In the genomic region with DNA sequence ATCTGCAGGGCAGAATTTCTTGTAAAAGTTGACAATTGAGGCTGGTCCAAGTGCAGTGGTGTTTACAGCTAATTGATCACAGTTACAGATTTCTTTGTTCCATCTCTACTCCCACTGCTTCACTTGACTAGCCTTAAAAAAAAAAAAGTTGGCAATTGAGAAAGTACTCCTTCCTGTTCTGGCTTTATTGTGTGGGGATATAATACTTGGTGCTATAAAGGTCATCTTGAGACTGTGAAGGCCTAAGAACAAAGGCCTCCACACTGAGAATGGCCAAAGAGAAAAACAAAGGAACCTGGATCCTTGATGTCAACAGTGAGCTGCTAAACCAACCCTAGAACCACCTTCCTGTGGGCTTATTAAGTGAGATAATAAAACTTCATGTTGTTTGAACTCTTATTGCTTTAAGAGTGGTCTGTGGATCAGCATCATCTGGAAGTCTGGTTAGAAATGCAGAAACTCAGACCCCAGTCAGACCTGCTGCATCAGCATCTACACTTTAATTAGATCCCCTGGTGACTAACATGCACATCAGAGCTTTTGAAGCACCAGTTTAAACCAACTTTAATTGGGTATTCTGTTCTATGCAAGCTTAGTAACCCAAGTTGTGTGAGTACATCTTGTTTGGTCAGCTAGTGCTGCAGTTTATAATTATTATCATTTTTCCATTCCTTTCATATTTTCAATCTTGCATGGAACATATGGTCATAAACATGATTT, we compare ENCODE assay signal across 16 cellular contexts. TPM values are rescaled to one million over a fixed set of nuclear protein-coding genes. Genes with fewer than 3 reads are reported as not detected.
A peak's percentile ranks its signal among the peaks of the same experiment; 100 is the strongest.
DNase-seq lines count a peak whose midpoint lies in the region; ATAC-seq, FAIRE-seq and TF ChIP-seq lines count a peak whose summit lies in the region.
"Had no signal": no experiment of that assay in that cellular context is flagged by ENCODE, and none has a peak within 500 bp of the region (broad histone marks: within the 10 kb centered on the region; RNA-seq: fewer than 3 reads in every experiment).

No MANE protein-coding gene starts in this region.

- H3K27ac ChIP-seq in liver (ENCODE audit: low read depth in 1 of 2, low read length in 2 of 2) (no peak overlapping the region), HepG2 (ENCODE audit: extremely low read length, insufficient read depth, low read length) (no peak overlapping the region), astrocyte (ENCODE audit: low read depth, low read length) (no peak overlapping the region)

- no TSS peak for BruUV-seq in HepG2 (replicated peaks; lab: Mats Ljungman, UMichigan)

- H2AFZ ChIP-seq in HepG2 (ENCODE audit: low read length): no peak overlapping the region
- no peak overlapping the region for H2AFZ ChIP-seq in astrocyte (ENCODE audit: low read depth, low read length)

- TF ChIP-seq EP300 in HepG2 (IDR thresholded peaks at IDR 0.05; ENCODE audit: low read depth in 2 of 2, low read length in 2 of 2) (no peak), HepG2 (CRISPR knock-in tag; IDR thresholded peaks at IDR 0.05; ENCODE audit: borderline replicate concordance) (no peak)

- CTCF ChIA-PET in HepG2 (lab: Yijun Ruan, JAX; ENCODE audit: low intra/inter-chr PET ratio, low total read pairs): no interaction called here

- H3K36me3 Mint-ChIP-seq in astrocyte (ENCODE audit: low read depth, unreplicated experiment) (peaks cover 5% of the 10 kb centered on the region), immature natural killer cell (peaks cover 0 to 4% (median 0%) of the 10 kb centered on the region in 3 donors)

- H3K4me3 ChIP-seq in liver (ENCODE audit: low read depth in 1 of 3, low read length in 3 of 3): no peak overlapping the region
- H3K4me3 ChIP-seq in HepG2 (replicated peaks in 1 of 3; ENCODE audit: insufficient read depth in 1 of 3, low read depth in 2 of 3, low read length in 3 of 3): no peak overlapping the region
- H3K4me3 ChIP-seq in astrocyte (ENCODE audit: insufficient read depth, low read depth, low read length): no peak overlapping the region

- intact Hi-C loops in HepG2 (cut with micrococcal nuclease; ENCODE audit: unreplicated experiment): no loop called here

- TF ChIP-seq CTCF in liver (IDR thresholded peaks at IDR 0.05; ENCODE audit: low read depth, low read length, missing input control): no peak
- no peak for TF ChIP-seq CTCF in HepG2 (CRISPR knock-in tag; IDR thresholded peaks at IDR 0.05)
- TF ChIP-seq CTCF in astrocyte (IDR thresholded peaks at IDR 0.05; ENCODE audit: insufficient read depth, low read depth, low read length): no peak

- no peak overlapping the region for H3K4me2 ChIP-seq in HepG2 (ENCODE audit: low read depth, low read length)
- no peak overlapping the region for H3K4me2 ChIP-seq in astrocyte (ENCODE audit: low read length)

- ATAC-seq in HepG2: no peak
- no peak for ATAC-seq in GM21423 (IDR thresholded peaks at IDR 0.05; ENCODE audit: unreplicated experiment)
- ATAC-seq in HG03159 (IDR thresholded peaks at IDR 0.05; ENCODE audit: unreplicated experiment): no peak

- in situ Hi-C loops in HepG2 (cut with HindIII; ENCODE audit: extremely low pct_ligation_motif_present, low pct_unique_long_range_greater_than_20kb): no loop called here
- in situ Hi-C loops in KBM-7 (cut with MboI; ENCODE audit: low pct_unique_long_range_greater_than_20kb, low sequenced_read_pairs): no loop called here

- H3K9me3 Mint-ChIP-seq in astrocyte (ENCODE audit: unreplicated experiment): peaks cover 4% of the 10 kb centered on the region
- no peaks in the 10 kb centered on the region for H3K9me3 Mint-ChIP-seq in immature natural killer cell

- H3K27me3 Mint-ChIP-seq in astrocyte (ENCODE audit: low read depth, unreplicated experiment) (no peaks in the 10 kb centered on the region), immature natural killer cell (ENCODE audit: low read depth in 3 of 3) (peaks cover 0 to 3% (median 0%) of the 10 kb centered on the region in 3 donors)

- POLR2A ChIA-PET in HepG2 (lab: Yijun Ruan, JAX): no interaction called here

- H3K9me3 ChIP-seq in liver (ENCODE audit: control insufficient read depth in 4 of 4, low read length in 3 of 4) (no peaks in the 10 kb centered on the region), HepG2 (ENCODE audit: low read length) (no peaks in the 10 kb centered on the region), astrocyte (ENCODE audit: insufficient read depth, low read depth, low read length) (no peaks in the 10 kb centered on the region)

- H3K4me1 Mint-ChIP-seq in astrocyte (ENCODE audit: low read depth, unreplicated experiment): peaks cover 23% of the 10 kb centered on the region
- H3K4me1 Mint-ChIP-seq in immature natural killer cell: peaks cover 23 to 26% of the 10 kb centered on the region in 2 donors

- no peak for FAIRE-seq in HepG2 (lab: Jason Lieb, UNC)
- no peak for FAIRE-seq in astrocyte (lab: Jason Lieb, UNC)
- FAIRE-seq: G401.6 had no signal

- peaks cover 0 to under 1% (median 0%) of the 10 kb centered on the region in 4 donors for H3K36me3 ChIP-seq in liver (ENCODE audit: control insufficient read depth in 4 of 4, insufficient read depth in 3 of 4, low read depth in 1 of 4, low read length in 3 of 4)
- H3K36me3 ChIP-seq in HepG2 (replicated peaks in 1 of 2; ENCODE audit: control insufficient read depth in 1 of 2, insufficient read depth in 2 of 2, low read length in 2 of 2): peaks cover under 1 to 10% of the 10 kb centered on the region in 2 experiments; a peak in 4 of 5 replicates
- H3K36me3 ChIP-seq in astrocyte (ENCODE audit: insufficient read depth, low read length): peaks cover 8% of the 10 kb centered on the region

- DNase-seq in HepG2 (ENCODE audit: low spot score) (no peak), astrocyte (ENCODE audit: low read depth) (peak; percentile 46), immature natural killer cell (no peak), KBM-7 (no peak), pons (ENCODE audit: low spot score) (no peak)
- DNase-seq: caudate nucleus; erythroblast; H9; NCI-H1417; stimulated activated CD4-positive, alpha-beta T cell treated with anti-CD3 and anti-CD28 coated beads, Interleukin-4, amount 100 ng/mL, for 4 hours; stimulated activated naive CD4-positive, alpha-beta T cell; T-helper 1 cell had no signal

- TF ChIP-seq POLR2A in HepG2 (IDR thresholded peaks at IDR 0.05; ENCODE audit: insufficient read depth in 1 of 2, low read depth in 2 of 2, low read length in 2 of 2): no peak

- no peak overlapping the region for H3K4me3 Mint-ChIP-seq in astrocyte (ENCODE audit: unreplicated experiment)
- H3K4me3 Mint-ChIP-seq in immature natural killer cell: no peak overlapping the region
- H3K4me3 Mint-ChIP-seq: H9 had no signal

- H4K20me1 ChIP-seq in HepG2 (ENCODE audit: insufficient read depth, low read length) (peaks cover 2% of the 10 kb centered on the region; the same call in 1 of the 2 replicates), astrocyte (ENCODE audit: insufficient read depth, low read length) (peaks cover 19% of the 10 kb centered on the region)

- H3K79me2 ChIP-seq in HepG2 (ENCODE audit: insufficient read depth, low read length) (no peaks in the 10 kb centered on the region), astrocyte (ENCODE audit: insufficient read depth, low read length) (peaks cover 37% of the 10 kb centered on the region)

- H3K27ac Mint-ChIP-seq in astrocyte (ENCODE audit: unreplicated experiment) (no peak overlapping the region), immature natural killer cell (peak overlapping the region in 5 of 6 donors; percentile 20 to 85 (median 52))

- TF ChIP-seq RAD21 in liver (IDR thresholded peaks at IDR 0.05) (no peak), HepG2 (CRISPR knock-in tag; IDR thresholded peaks at IDR 0.05) (no peak)

- H3K4me1 ChIP-seq in liver (ENCODE audit: control insufficient read depth in 4 of 4, insufficient read depth in 4 of 4, low read length in 3 of 4) (peaks cover 0 to 5% (median 3%) of the 10 kb centered on the region in 4 donors), HepG2 (ENCODE audit: insufficient read depth, low read length) (peaks cover 16% of the 10 kb centered on the region), astrocyte (ENCODE audit: insufficient read depth, low read length) (peaks cover 21% of the 10 kb centered on the region)

- no peaks in the 10 kb centered on the region for H3K27me3 ChIP-seq in liver (ENCODE audit: control insufficient read depth in 4 of 4, insufficient read depth in 4 of 4, low read length in 3 of 4)
- H3K27me3 ChIP-seq in HepG2 (ENCODE audit: control insufficient read depth in 1 of 2, insufficient read depth in 2 of 2, low read length in 2 of 2): no peaks in the 10 kb centered on the region
- H3K27me3 ChIP-seq in astrocyte (ENCODE audit: insufficient read depth, low read length): no peaks in the 10 kb centered on the region

- H3K9ac ChIP-seq in liver (ENCODE audit: low read depth in 1 of 2, low read length in 2 of 2) (no peak overlapping the region), HepG2 (ENCODE audit: insufficient read depth, low read depth, low read length) (no peak overlapping the region), astrocyte (ENCODE audit: low read length) (no peak overlapping the region)

RNA-seq across cellular contexts. Expression of a gene that starts 55.2 kb away (rescaled TPM):
- total RNA-seq in liver (10 to 100 TPM; 16.0 to 23.9 TPM), HepG2 (2016; rRNA removed; fragmentation: Illumina TruSeq; extraction: Trizol) (23.2 and 33.7 TPM in 2 replicates), astrocyte (65.2 TPM in 2 replicates)
- polyA plus RNA-seq in liver (10 to 100 TPM in 1 of 2 donors, 1 to 10 TPM in 1; 7.2 to 12.1 TPM), HepG2 (2011; rRNA removed) (5.0 and 5.1 TPM in 2 replicates), immature natural killer cell (10 to 100 TPM; 28.9 to 50.9 (median 38.7) TPM)
- total RNA-seq in HepG2 (2016; cell fraction: cytosol; rRNA removed; fragmentation: Illumina TruSeq; extraction: Trizol; ENCODE audit: low read depth): 9.8 and 10.8 TPM in 2 replicates
- 19.6 and 30.3 TPM in 2 replicates for total RNA-seq in HepG2 (2016; cell fraction: insoluble cytoplasmic fraction; rRNA removed; fragmentation: Illumina TruSeq; extraction: Trizol)
- 7.2 and 9.7 TPM in 2 replicates for total RNA-seq in HepG2 (2016; cell fraction: membrane; rRNA removed; fragmentation: Illumina TruSeq; extraction: Trizol)
- 13.6 and 14.7 TPM in 2 replicates for total RNA-seq in HepG2 (2016; cell fraction: nucleus; rRNA removed; fragmentation: Illumina TruSeq; extraction: Trizol)
- polyA plus RNA-seq in HepG2 (2011; cell fraction: cytosol; rRNA removed): 2.2 and 4.2 TPM in 2 replicates
- polyA plus RNA-seq in HepG2 (2011; cell fraction: nucleus; rRNA removed): 1.7 and 2.5 TPM in 2 replicates
- polyA plus RNA-seq in HepG2 (2012): 7.1 and 8.4 TPM in 2 replicates
- 0.60 and 0.76 TPM in 2 replicates for polyA plus RNA-seq in HepG2 (2016; cell fraction: cytosol; fragmentation: Illumina TruSeq; extraction: Trizol; ENCODE audit: low read depth)
- polyA plus RNA-seq in HepG2 (2016; cell fraction: insoluble cytoplasmic fraction; fragmentation: Illumina TruSeq; extraction: Trizol; ENCODE audit: low read depth): 23.4 and 23.6 TPM in 2 replicates
- polyA plus RNA-seq in HepG2 (2016; cell fraction: membrane; fragmentation: Illumina TruSeq; extraction: Trizol; ENCODE audit: low read depth): 2.7 and 2.8 TPM in 2 replicates
- 8.8 and 9.6 TPM in 2 replicates for polyA plus RNA-seq in HepG2 (2016; cell fraction: nucleus; fragmentation: Illumina TruSeq; extraction: Trizol; ENCODE audit: insufficient read depth, low read depth)
- polyA minus RNA-seq in HepG2 (2011; rRNA and poly(A)+ RNA removed; ENCODE audit: low replicate concordance): 5.3 and 23.0 TPM in 2 replicates
- polyA minus RNA-seq in HepG2 (2011; cell fraction: cytosol; rRNA and poly(A)+ RNA removed): 7.6 and 9.3 TPM in 2 replicates
- 14.5 and 15.8 TPM in 2 replicates for polyA minus RNA-seq in HepG2 (2011; cell fraction: nucleus; rRNA and poly(A)+ RNA removed)
